In the genomic region with DNA sequence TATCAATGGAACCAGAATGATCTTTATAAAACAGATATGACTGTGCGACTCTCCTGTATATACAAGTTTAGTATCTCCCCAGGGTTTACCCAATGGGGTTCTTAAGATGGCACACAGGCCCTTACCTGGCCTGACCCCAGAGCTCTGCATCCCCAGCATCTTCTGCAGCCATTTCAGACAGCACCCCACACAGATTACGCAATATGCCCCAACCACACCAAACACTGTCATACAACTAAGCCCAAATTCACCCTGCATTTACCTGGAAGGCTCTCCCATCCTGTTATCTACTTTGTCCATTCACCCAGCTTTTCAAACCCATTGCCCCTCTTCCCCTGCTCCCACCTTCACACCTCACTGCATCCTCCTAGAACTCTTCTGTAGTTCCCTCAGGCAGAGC, we compare ENCODE assay signal across 25 cellular contexts.
"Had no signal": no experiment of that assay in that cellular context is flagged by ENCODE, and none has a peak within 500 bp of the region (broad histone marks: within the 10 kb centered on the region; RNA-seq: fewer than 3 reads in every experiment).

No MANE protein-coding gene starts in this region.

- H3K4me1 Mint-ChIP-seq: endodermal cell, naive B cell had no signal

- H3K27me3 Mint-ChIP-seq: dendritic cell treated with granulocyte-macrophage colony-stimulating factor and Interleukin-4, amounts not matched to agents 40 ng/mL and 50 ng/mL, for 4 days; effector memory CD8-positive, alpha-beta T cell; naive B cell had no signal

- ATAC-seq: effector memory CD8-positive, alpha-beta T cell; esophagus mucosa; foreskin keratinocyte; gastroesophageal sphincter; heart left ventricle; left cardiac atrium; left lung; left ventricle myocardium superior; lower lobe of right lung; mucosa of descending colon had no signal

- H3K4me1 ChIP-seq: foreskin keratinocyte, gastroesophageal sphincter, heart left ventricle, left lung, lower lobe of right lung had no signal

- H3K36me3 ChIP-seq: gastroesophageal sphincter, heart left ventricle, left lung, lower lobe of right lung had no signal

- DNase-seq: cortex of kidney; effector CD8-positive, alpha-beta T cell; effector memory CD8-positive, alpha-beta T cell; endodermal cell; erythroblast; foreskin keratinocyte; heart left ventricle; hippocampal formation; left cardiac atrium; left lung; left ventricle myocardium superior; lower lobe of right lung; mesenchymal stem cell; mucosa of descending colon; naive B cell had no signal

- H3K4me3 Mint-ChIP-seq: dendritic cell treated with granulocyte-macrophage colony-stimulating factor and Interleukin-4, amounts not matched to agents 40 ng/mL and 50 ng/mL, for 4 days; effector memory CD8-positive, alpha-beta T cell; endodermal cell; mesothelial cell of epicardium; naive B cell had no signal

- FAIRE-seq: colon, endometrium, frontal cortex, islet of Langerhans, keratinocyte had no signal

- H3K9me3 Mint-ChIP-seq: dendritic cell treated with granulocyte-macrophage colony-stimulating factor and Interleukin-4, amounts not matched to agents 40 ng/mL and 50 ng/mL, for 4 days had no signal

- H3K27me3 ChIP-seq: foreskin keratinocyte, gastroesophageal sphincter, left lung had no signal

- H3K36me3 Mint-ChIP-seq: mesothelial cell of epicardium, naive B cell had no signal

- H3K27ac ChIP-seq: epithelial cell of prostate, foreskin keratinocyte, gastroesophageal sphincter, heart left ventricle, left lung, lower lobe of right lung had no signal

- H3K27ac Mint-ChIP-seq: dendritic cell treated with granulocyte-macrophage colony-stimulating factor and Interleukin-4, amounts not matched to agents 40 ng/mL and 50 ng/mL, for 4 days; effector memory CD8-positive, alpha-beta T cell; endodermal cell; mesothelial cell of epicardium had no signal

- H3K9me3 ChIP-seq: gastroesophageal sphincter, heart left ventricle, left lung, lower lobe of right lung, mucosa of descending colon had no signal

- H3K4me3 ChIP-seq: gastroesophageal sphincter, heart left ventricle, left lung, lower lobe of right lung, mucosa of descending colon had no signal
